ENCODE assay signal across 8 cellular contexts in genomic region chr2:202265467-202266277, GRCh38. TPM values are rescaled to one million over a fixed set of nuclear protein-coding genes. Genes with fewer than 3 reads are reported as not detected.
A peak's percentile ranks its signal among the peaks of the same experiment; 100 is the strongest.
DNase-seq lines count a peak whose midpoint lies in the region; ATAC-seq and TF ChIP-seq lines count a peak whose summit lies in the region.

TSS of gene NOP58 (plus strand) at chr2:202265763. CDS start at chr2:202265942, 179 bp downstream.

- peak; percentile 92 for ATAC-seq in stimulated activated naive CD8-positive, alpha-beta T cell treated with anti-CD3 and anti-CD28 coated beads, Interleukin-15, amount 100 ng/mL, for 72 hours

- peak within 1 kb of the TSS; percentile 99 for H4K5ac ChIP-seq in H9 (ENCODE audit: insufficient read length, low read depth, low read length)

- H3K9me3 Mint-ChIP-seq in H9: no peaks in the 10 kb centered on the region
- H3K9me3 Mint-ChIP-seq in nephron progenitor cell: no peaks in the 10 kb centered on the region
- no peaks in the 10 kb centered on the region for H3K9me3 Mint-ChIP-seq in stimulated activated naive CD8-positive, alpha-beta T cell treated with anti-CD3 and anti-CD28 coated beads, Interleukin-15, amount 100 ng/mL, for 72 hours

- H3K4ac ChIP-seq in H9 (ENCODE audit: low read depth, low read length): peak within 1 kb of the TSS; percentile 36; the same call in 1 of the 2 replicates

- H3K27me3 Mint-ChIP-seq in H9 (ENCODE audit: low read depth): no peaks in the 10 kb centered on the region
- H3K27me3 Mint-ChIP-seq in nephron progenitor cell (ENCODE audit: low read depth, poor library complexity): no peaks in the 10 kb centered on the region
- H3K27me3 Mint-ChIP-seq in stimulated activated naive CD8-positive, alpha-beta T cell treated with anti-CD3 and anti-CD28 coated beads, Interleukin-15, amount 100 ng/mL, for 72 hours: no peaks in the 10 kb centered on the region

- H2AK5ac ChIP-seq in H9 (ENCODE audit: insufficient read length, low read length): no peak within 1 kb of the TSS

- no peak within 1 kb of the TSS for H2BK15ac ChIP-seq in H9 (ENCODE audit: low read depth, low read length)

- H3K27me3 ChIP-seq in H9 (ENCODE audit: insufficient read depth, low read length) (no peaks in the 10 kb centered on the region), MG63 (no peaks in the 10 kb centered on the region)

- peak within 1 kb of the TSS in 1 of 3 experiments; percentile 86; a peak in 2 of 7 replicates for H3K27ac Mint-ChIP-seq in H9
- peak within 1 kb of the TSS; percentile 93 for H3K27ac Mint-ChIP-seq in nephron progenitor cell
- H3K27ac Mint-ChIP-seq in stimulated activated naive CD8-positive, alpha-beta T cell treated with anti-CD3 and anti-CD28 coated beads, Interleukin-15, amount 100 ng/mL, for 72 hours: peak within 1 kb of the TSS; percentile 78 to 86

- no peaks in the 10 kb centered on the region for H3K79me1 ChIP-seq in H9 (ENCODE audit: insufficient read depth, low read depth, low read length, poor library complexity, severe bottlenecking)

- no peaks in the 10 kb centered on the region for H3K4me1 ChIP-seq in H9 (ENCODE audit: insufficient read depth, low read length)

- H3K18ac ChIP-seq in H9 (ENCODE audit: insufficient read length, low read depth, low read length): peak within 1 kb of the TSS; percentile 96

- peaks cover 10 to 14% of the 10 kb centered on the region in 2 experiments; a peak in 3 of 4 replicates for H3K4me1 Mint-ChIP-seq in H9
- peaks cover 13% of the 10 kb centered on the region for H3K4me1 Mint-ChIP-seq in nephron progenitor cell
- H3K4me1 Mint-ChIP-seq in stimulated activated naive CD8-positive, alpha-beta T cell treated with anti-CD3 and anti-CD28 coated beads, Interleukin-15, amount 100 ng/mL, for 72 hours: peaks cover 26% of the 10 kb centered on the region

- H3K79me2 ChIP-seq in H9 (ENCODE audit: insufficient read depth, low read length): peaks cover 48% of the 10 kb centered on the region

- H2BK5ac ChIP-seq in H9 (ENCODE audit: insufficient read length, low read length): peak within 1 kb of the TSS; percentile 99

- peak within 1 kb of the TSS; percentile 97 for H3K56ac ChIP-seq in H9 (ENCODE audit: insufficient read length, low read depth, low read length)

- H4K20me1 ChIP-seq in H9 (ENCODE audit: control insufficient read depth, insufficient read depth, insufficient read length): no peaks in the 10 kb centered on the region

- peaks cover 8% of the 10 kb centered on the region for H3K23me2 ChIP-seq in H9 (ENCODE audit: insufficient read length, low read depth, low read length, poor library complexity, severe bottlenecking)

- peak within 1 kb of the TSS; percentile 97 for H2BK12ac ChIP-seq in H9 (ENCODE audit: insufficient read length, low read depth, low read length)

- peak within 1 kb of the TSS in 1 of 2 experiments; percentile 68; a peak in 3 of 5 replicates for H3K4me3 Mint-ChIP-seq in H9
- peak within 1 kb of the TSS; percentile 73 for H3K4me3 Mint-ChIP-seq in nephron progenitor cell
- H3K4me3 Mint-ChIP-seq in stimulated activated naive CD8-positive, alpha-beta T cell treated with anti-CD3 and anti-CD28 coated beads, Interleukin-15, amount 100 ng/mL, for 72 hours: peak within 1 kb of the TSS; percentile 61 to 78

- peaks cover 28% of the 10 kb centered on the region for H3K36me3 ChIP-seq in MG63

- no CpG with 5 or more reads among the region's 54 CpGs for WGBS in H9 (ENCODE audit: extremely low coverage, insufficient read length, low lambda C conversion rate)

- no peak within 1 kb of the TSS for H2AFZ ChIP-seq in H9 (ENCODE audit: low read length)

- H3K4me2 ChIP-seq in H9 (ENCODE audit: insufficient read depth, insufficient read length, low read length): peak within 1 kb of the TSS; percentile 99

- peak within 1 kb of the TSS; percentile 39 for H3K23ac ChIP-seq in H9 (ENCODE audit: insufficient read length, low read depth, low read length)

- TF ChIP-seq CTCF in H9 (conservative IDR thresholded peaks at IDR 0.05) (no peak), nephron progenitor cell (IDR thresholded peaks at IDR 0.05) (no peak)

- H4K8ac ChIP-seq in H9 (replicated peaks; ENCODE audit: insufficient read length, low read depth, low read length): peak within 1 kb of the TSS; percentile 97

- H3T11ph ChIP-seq in H9 (ENCODE audit: low read length): no peak within 1 kb of the TSS

- peak within 1 kb of the TSS; percentile 98 for H2BK120ac ChIP-seq in H9 (ENCODE audit: low read depth, low read length, poor library complexity, severe bottlenecking)

- H3K27ac ChIP-seq in H9 (ENCODE audit: insufficient read length, low read depth, low read length): peak within 1 kb of the TSS; percentile 81

- H3K36me3 Mint-ChIP-seq in H9 (ENCODE audit: insufficient read depth in 1 of 3, low read depth in 3 of 3) (peaks cover 0 to 5% (median 0%) of the 10 kb centered on the region in 3 experiments; a peak in 3 of 7 replicates), nephron progenitor cell (ENCODE audit: low read depth) (peaks cover 9% of the 10 kb centered on the region)

- H2BK20ac ChIP-seq in H9 (ENCODE audit: low read depth, low read length, poor library complexity, severe bottlenecking): no peak within 1 kb of the TSS

- H3K4me3 ChIP-seq in MG63: peak within 1 kb of the TSS; percentile 92

- peak within 1 kb of the TSS; percentile 100 for H3K9ac ChIP-seq in H9 (ENCODE audit: extremely low read depth, insufficient read length, low read length)

- DNase-seq in ELR (ENCODE audit: low read depth): peak; percentile 97
- peak; percentile 94 for DNase-seq in H9
- DNase-seq in MG63: peak; percentile 93
- DNase-seq in SHP77 treated with DMSO at 0.1 percent for 48 hours (lab: John Stamatoyannopoulos, UW): peak; percentile 77
- DNase-seq in activated effector memory CD4-positive, alpha-beta T cell treated with anti-CD3 and anti-CD28 coated beads, Interleukin-2, amount 50 U/mL, for 16 hours: peak; percentile 96
- peak; percentile 89 for DNase-seq in fibroblast of the conjunctiva (ENCODE audit: low read depth)
- DNase-seq in nephron progenitor cell: peak; percentile 82
- peak; percentile 88 to 93 for DNase-seq in stimulated activated naive CD8-positive, alpha-beta T cell treated with anti-CD3 and anti-CD28 coated beads, Interleukin-15, amount 100 ng/mL, for 72 hours

- peak within 1 kb of the TSS; percentile 95 for H4K91ac ChIP-seq in H9 (ENCODE audit: insufficient read length, low read depth, low read length)

- no peaks in the 10 kb centered on the region for H3K9me3 ChIP-seq in H9 (ENCODE audit: control insufficient read depth, low read depth, low read length)
- H3K9me3 ChIP-seq in MG63: no peaks in the 10 kb centered on the region

- H3K14ac ChIP-seq in H9 (ENCODE audit: insufficient read depth, low read length): peak within 1 kb of the TSS; percentile 95

RNA-seq across cellular contexts. Expression of gene NOP58, which starts in this region (rescaled TPM):
- total RNA-seq in H9 (2021): 164 and 168 TPM in 2 replicates
- total RNA-seq in MG63 (2014; rRNA removed; shearing (Covaris generic); ENCODE audit: low replicate concordance): 78.4 and 143 TPM in 2 replicates

Comparison
In these comparisons a context has a peak if more than half of its experiments do, and no peak if none do; other contexts are left out.
1. Peak in every context shown above with its lines: DNase-seq, ATAC-seq, H3K4me3 ChIP-seq and H3K27ac ChIP-seq.